ENCODE assay signal across 3 cellular contexts in genomic region chr17:58101898-58102297, GRCh38. TPM values are rescaled to one million over a fixed set of nuclear protein-coding genes. Genes with fewer than 3 reads are reported as not detected.
"Had no signal": no experiment of that assay in that cellular context is flagged by ENCODE, and none has a peak within 500 bp of the region (broad histone marks: within the 10 kb centered on the region; RNA-seq: fewer than 3 reads in every experiment).

No MANE protein-coding gene starts in this region.

RNA-seq across cellular contexts. Expression of gene OR4D1, which starts 46.3 kb away (rescaled TPM):
- total RNA-seq: HFFc6, HT1080, IMR-90 had no signal
- polyA plus RNA-seq: IMR-90 had no signal
